1 cellular context compared by ENCODE assay signal in genomic region chr2:77519888-77520506, GRCh38.
TF ChIP-seq lines count a peak whose summit lies in the region.

No MANE protein-coding gene starts in this region.

TF ChIP-seq in GM23338, 12 proteins besides CTCF, POLR2A, EP300 and RAD21 (continued from another document):
- TF ChIP-seq ZNF462 (CRISPR knock-in tag; IDR thresholded peaks at IDR 0.05): no peak
- no peak for TF ChIP-seq ZNF331 (CRISPR knock-in tag; IDR thresholded peaks at IDR 0.05; ENCODE audit: low read depth)
- TF ChIP-seq EZH2 (IDR thresholded peaks at IDR 0.05; ENCODE audit: low read depth, unreplicated experiment): no peak
- TF ChIP-seq ZNF114 (CRISPR knock-in tag; IDR thresholded peaks at IDR 0.05): no peak
- TF ChIP-seq ETS1 (IDR thresholded peaks at IDR 0.05): no peak
TF ChIP-seq in GM23338: peak in this region for 0.
